8 cellular contexts compared by ENCODE assay signal in genomic region chr15:45429974-45430792, GRCh38. TPM values are rescaled to one million over a fixed set of nuclear protein-coding genes. Genes with fewer than 3 reads are reported as not detected.
DNase-seq lines count a peak whose midpoint lies in the region; ATAC-seq and TF ChIP-seq lines count a peak whose summit lies in the region.

No MANE protein-coding gene starts in this region.

- H3K4me3 ChIP-seq in AG10803 (ENCODE audit: low read length): peak overlapping the region; percentile 50
- peak overlapping the region; percentile 50 for H3K4me3 ChIP-seq in kidney epithelial cell (ENCODE audit: low read depth, low read length)

- no peak overlapping the region for H3K27ac ChIP-seq in caudate nucleus (ENCODE audit: low read depth, low read length)

- peak; percentile 40 for DNase-seq in AG10803 (ENCODE audit: low read depth)
- DNase-seq in KBM-7: peak; percentile 80
- peak; percentile 68 to 81 (median 76) for DNase-seq in activated CD4-positive, CD25-positive, alpha-beta regulatory T cell (lab: John Stamatoyannopoulos, UW)
- peak in 34 of 61 donors; percentile 0 to 66 (median 22) for DNase-seq in caudate nucleus (lab: John Stamatoyannopoulos, UW)
- no peak for DNase-seq in kidney epithelial cell (ENCODE audit: low read depth)
- peak; percentile 77 for DNase-seq in stimulated activated CD4-positive, alpha-beta T cell treated with anti-CD3 and anti-CD28 coated beads, Interleukin-1b, Interleukin-23, amount 100 ng/mL, for 48 hours
- no peak for DNase-seq in SK-N-DZ (ENCODE audit: low spot score)

- H3K27me3 ChIP-seq in kidney epithelial cell (ENCODE audit: control insufficient read depth, insufficient read depth, low read length): no peaks in the 10 kb centered on the region

- H3K36me3 ChIP-seq in kidney epithelial cell (ENCODE audit: control insufficient read depth, insufficient read depth, low read length): no peaks in the 10 kb centered on the region

- peak; percentile 97 for TF ChIP-seq CTCF in AG10803 (conservative IDR thresholded peaks at IDR 0.05; ENCODE audit: low read length)
- peak; percentile 100 for TF ChIP-seq CTCF in kidney epithelial cell (IDR thresholded peaks at IDR 0.05; ENCODE audit: insufficient read depth, low read length, poor library complexity, severe bottlenecking)

- in situ Hi-C loops in KBM-7 (cut with MboI; ENCODE audit: low pct_unique_long_range_greater_than_20kb, low sequenced_read_pairs): no loop called here

- peak; percentile 88 for ATAC-seq in GM19397 (IDR thresholded peaks at IDR 0.05; ENCODE audit: unreplicated experiment)

RNA-seq across cellular contexts. Expression of gene GATM, which starts 51.8 kb away (rescaled TPM):
- 8.7 and 12.1 TPM in 2 replicates for total RNA-seq in kidney epithelial cell
- polyA plus RNA-seq in SK-N-DZ (2014; cell fraction: cytosol; rRNA removed): 1.1 and 1.7 TPM in 2 replicates
- 1.4 and 5.8 TPM in 2 replicates for polyA plus RNA-seq in SK-N-DZ (2014; cell fraction: nucleus; rRNA removed)

Comparison
In these comparisons a context has a peak if more than half of its experiments do, and no peak if none do; other contexts are left out.
1. DNase-seq: peak in AG10803 (single experiment), KBM-7 (single experiment), activated CD4-positive, CD25-positive, alpha-beta regulatory T cell (4 of 4), caudate nucleus (34 of 61) and stimulated activated CD4-positive, alpha-beta T cell treated with anti-CD3 and anti-CD28 coated beads, Interleukin-1b, Interleukin-23, amount 100 ng/mL, for 48 hours (single experiment); none in kidney epithelial cell (single experiment) and SK-N-DZ (single experiment).